20 cellular contexts compared by ENCODE assay signal in genomic region chr10:91742189-91742588, GRCh38. TPM values are rescaled to one million over a fixed set of nuclear protein-coding genes. Genes with fewer than 3 reads are reported as not detected.
DNase-seq lines count a peak whose midpoint lies in the region; ATAC-seq and TF ChIP-seq lines count a peak whose summit lies in the region.
"Had no signal": no experiment of that assay in that cellular context is flagged by ENCODE, and none has a peak within 500 bp of the region (broad histone marks: within the 10 kb centered on the region; RNA-seq: fewer than 3 reads in every experiment).

No MANE protein-coding gene starts in this region.

- no peaks in the 10 kb centered on the region for H3K4me1 ChIP-seq in IMR-90 (ENCODE audit: control insufficient read depth, insufficient read depth, low read length)
- H3K4me1 ChIP-seq: BLaER1 treated with 17β-estradiol and CSF1 and Interleukin-3, amounts not matched to agents 10 nM and 100 nM; SJSA1 had no signal

- no peak overlapping the region for H3K4me3 ChIP-seq in IMR-90 (ENCODE audit: insufficient read depth, low read depth, low read length)
- H3K4me3 ChIP-seq: BLaER1 treated with 17β-estradiol and CSF1 and Interleukin-3, amounts not matched to agents 10 nM and 100 nM; MG63; SJSA1 had no signal

- H2AK9ac ChIP-seq in IMR-90 (replicated peaks; ENCODE audit: low read depth, low read length, poor library complexity) = no peak overlapping the region

- intact Hi-C loops in IMR-90 (cut with micrococcal nuclease) = no loop called here

- peak; percentile 1 for DNase-seq in IMR-90
- DNase-seq in fibroblast of gingiva (ENCODE audit: low read depth) = peak; percentile 41
- DNase-seq in left lobe of liver (ENCODE audit: low spot score) = no peak
- DNase-seq in renal cortical epithelial cell (ENCODE audit: low read depth) = peak; percentile 80
- DNase-seq in iPS-NIHi11 (ENCODE audit: low spot score) = no peak
- DNase-seq in T-helper 2 cell = no peak
- DNase-seq: CD4-positive, alpha-beta T cell; KG1; MG63; NCI-H1105 treated with DMSO at 0.1 percent for 48 hours; NCI-H2029; NCI-H446; NCI-H524 treated with DMSO at 0.1 percent for 48 hours; NCI-H774; PC-3 had no signal

- no peak overlapping the region for H2BK5ac ChIP-seq in IMR-90 (ENCODE audit: low read depth, low read length, poor library complexity, severe bottlenecking)

- H3K9me1 ChIP-seq in IMR-90 (ENCODE audit: insufficient read depth, low read length) = 0 out of 2 replicates have a peak, but pooled peaks cover 5% of the 10 kb centered on the region

- peaks cover 8% of the 10 kb centered on the region for H3K27me3 ChIP-seq in IMR-90 (ENCODE audit: control insufficient read depth, insufficient read depth, low read length)
- H3K27me3 ChIP-seq: BLaER1 treated with 17β-estradiol and CSF1 and Interleukin-3, amounts not matched to agents 10 nM and 100 nM; MG63 had no signal

- H4K5ac ChIP-seq in IMR-90 (ENCODE audit: low read depth, low read length) = no peak overlapping the region

- H3K9me3 ChIP-seq in IMR-90 (ENCODE audit: control insufficient read depth, insufficient read depth, low read length) = no peaks in the 10 kb centered on the region
- H3K9me3 ChIP-seq: MG63, SJSA1 had no signal

- no peak overlapping the region for H3K9ac ChIP-seq in IMR-90 (ENCODE audit: low read depth, low read length)
- H3K9ac ChIP-seq: BLaER1 treated with 17β-estradiol and CSF1 and Interleukin-3, amounts not matched to agents 10 nM and 100 nM had no signal

- no peak overlapping the region for H4K91ac ChIP-seq in IMR-90 (ENCODE audit: insufficient read depth, low read depth, low read length)

- POLR2A ChIA-PET in IMR-90 (lab: Charles Lee; ENCODE audit: unreplicated experiment) = no interaction called here

- H2BK120ac ChIP-seq in IMR-90 (ENCODE audit: low read depth, low read length) = no peak overlapping the region

- no peaks in the 10 kb centered on the region for H3K36me3 ChIP-seq in IMR-90 (ENCODE audit: control insufficient read depth, insufficient read depth, low read length)
- H3K36me3 ChIP-seq: BLaER1 treated with 17β-estradiol and CSF1 and Interleukin-3, amounts not matched to agents 10 nM and 100 nM; MG63; SJSA1 had no signal

- TF ChIP-seq POLR2A in IMR-90 (IDR thresholded peaks at IDR 0.05; ENCODE audit: low read depth, low read length) = no peak

- H3K79me1 ChIP-seq in IMR-90 (ENCODE audit: low read depth in 1 of 2, low read length in 2 of 2) = no peaks in the 10 kb centered on the region

- no peaks in the 10 kb centered on the region for H4K20me1 ChIP-seq in IMR-90 (ENCODE audit: insufficient read depth, low read length)
- H4K20me1 ChIP-seq: BLaER1 treated with 17β-estradiol and CSF1 and Interleukin-3, amounts not matched to agents 10 nM and 100 nM had no signal

- no peak overlapping the region for H2AK5ac ChIP-seq in IMR-90 (ENCODE audit: low read depth, low read length)

- H3K4me2 ChIP-seq in IMR-90 (ENCODE audit: low read depth, low read length) = no peak overlapping the region
- H3K4me2 ChIP-seq: BLaER1 treated with 17β-estradiol and CSF1 and Interleukin-3, amounts not matched to agents 10 nM and 100 nM had no signal

- CTCF ChIA-PET in IMR-90 (lab: Yijun Ruan, JAX) = interaction anchor here (1.0 kb wide), 1 partner anchor 444 kb away, joined by 3 read pairs; no protein-coding TSS in a partner anchor

- no peak overlapping the region for H3K14ac ChIP-seq in IMR-90 (replicated peaks; ENCODE audit: low read depth, low read length)

- H2AFZ ChIP-seq in IMR-90 (replicated peaks; ENCODE audit: low read length, poor library complexity) = no peak overlapping the region

- no peak overlapping the region for H3K23ac ChIP-seq in IMR-90 (ENCODE audit: low read depth, low read length)

- BruUV-seq in IMR-90 (replicated peaks; lab: Mats Ljungman, UMichigan) = no TSS peak

- no peak for TF ChIP-seq RAD21 in IMR-90 (IDR thresholded peaks at IDR 0.05; ENCODE audit: low read length)

- H3K27ac ChIP-seq in IMR-90 (ENCODE audit: insufficient read depth, low read length) = no peak overlapping the region; the same call in 1 of the 2 replicates
- H3K27ac ChIP-seq: BLaER1 treated with 17β-estradiol and CSF1 and Interleukin-3, amounts not matched to agents 10 nM and 100 nM; SJSA1 had no signal

- ATAC-seq in IMR-90 (ENCODE audit: low read depth) = no peak; the same call in 1 of the 2 replicates
- ATAC-seq in left lobe of liver = peak; percentile 43
- no peak for ATAC-seq in HG02588 (IDR thresholded peaks at IDR 0.05; ENCODE audit: unreplicated experiment)
- ATAC-seq: HCT116, PC-3, Right ventricle myocardium inferior had no signal

- H2BK15ac ChIP-seq in IMR-90 (ENCODE audit: low read depth, low read length) = no peak overlapping the region

- H3K18ac ChIP-seq in IMR-90 (ENCODE audit: low read depth, low read length) = no peak overlapping the region

- no peak overlapping the region for H4K8ac ChIP-seq in IMR-90 (ENCODE audit: low read depth in 2 of 2, low read length in 2 of 2)

- H2BK20ac ChIP-seq in IMR-90 (ENCODE audit: low read depth, low read length) = no peak overlapping the region

- TF ChIP-seq CTCF in IMR-90 (conservative IDR thresholded peaks at IDR 0.05; ENCODE audit: low read depth, low read length) = no peak

- H3K4ac ChIP-seq in IMR-90 (ENCODE audit: low read depth, low read length) = no peak overlapping the region

- WGBS in IMR-90 (ENCODE audit: extremely low coverage in 2 of 2, insufficient read length in 1 of 2), 2 experiments = no CpG with 5 or more reads among the region's 1 CpG

- no peak overlapping the region for H3K56ac ChIP-seq in IMR-90 (ENCODE audit: extremely low read depth, insufficient read depth, low read length)

- dilution Hi-C loops in IMR-90 (cut with HindIII; ENCODE audit: low sequenced_read_pairs, unreplicated experiment) = no loop called here

- in situ Hi-C loops in IMR-90 (cut with MboI; ENCODE audit: low sequenced_read_pairs) = no loop called here

TF ChIP-seq in IMR-90, 13 proteins besides CTCF, POLR2A, EP300 and RAD21:
- TF ChIP-seq MXI1 (IDR thresholded peaks at IDR 0.05; ENCODE audit: borderline replicate concordance, low read depth, low read length) = no peak
- no peak for TF ChIP-seq CEBPB (IDR thresholded peaks at IDR 0.05; ENCODE audit: low read depth, low read length)
- no peak for TF ChIP-seq RCOR1 (IDR thresholded peaks at IDR 0.05; ENCODE audit: insufficient replicate concordance, low read length)
- TF ChIP-seq RFX5 (IDR thresholded peaks at IDR 0.05; ENCODE audit: low read depth, low read length) = no peak
- no peak for TF ChIP-seq USF2 (IDR thresholded peaks at IDR 0.05; ENCODE audit: low read depth, low read length)
- TF ChIP-seq MAFK (IDR thresholded peaks at IDR 0.05; ENCODE audit: low read depth, low read length) = no peak
- no peak for TF ChIP-seq SMC3 (IDR thresholded peaks at IDR 0.05; ENCODE audit: low read depth, low read length)
- no peak for TF ChIP-seq FOS (IDR thresholded peaks at IDR 0.05; ENCODE audit: low read depth, low read length)
- TF ChIP-seq MAZ (IDR thresholded peaks at IDR 0.05; ENCODE audit: borderline replicate concordance, low read depth, low read length) = no peak
- no peak for TF ChIP-seq ELK1 (IDR thresholded peaks at IDR 0.05; ENCODE audit: borderline replicate concordance, low read depth, low read length)
- no peak for TF ChIP-seq CHD1 (IDR thresholded peaks at IDR 0.05; ENCODE audit: low read depth, low read length)
- no peak for TF ChIP-seq NFE2L2 (IDR thresholded peaks at IDR 0.05; ENCODE audit: low read depth, low read length)
- no peak for TF ChIP-seq BHLHE40 (IDR thresholded peaks at IDR 0.05; ENCODE audit: low read depth, low read length)

RNA-seq across cellular contexts. Expression of gene TNKS2, which starts 56.0 kb away (rescaled TPM):
- total RNA-seq in IMR-90 (2012; rRNA removed) (41.4 and 49.4 TPM in 2 replicates), left lobe of liver (11.8 TPM), renal cortical epithelial cell (57.5 and 70.9 TPM in 2 replicates)
- 13.3 and 17.0 TPM in 2 replicates for polyA plus RNA-seq in IMR-90 (2012; rRNA removed)
- polyA plus RNA-seq in IMR-90 (2012; cell fraction: cytosol; rRNA removed) = 3.5 and 4.6 TPM in 2 replicates
- polyA plus RNA-seq in IMR-90 (2012; cell fraction: nucleus; rRNA removed; ENCODE audit: low replicate concordance) = 4.7 and 22.3 TPM in 2 replicates

Comparison
In these comparisons a context has a peak if more than half of its experiments do, and no peak if none do; other contexts are left out.
1. DNase-seq: peak in IMR-90 (single experiment), fibroblast of gingiva (single experiment) and renal cortical epithelial cell (single experiment); none in left lobe of liver (single experiment), iPS-NIHi11 (single experiment) and T-helper 2 cell (0 of 5).